In the genomic region with DNA sequence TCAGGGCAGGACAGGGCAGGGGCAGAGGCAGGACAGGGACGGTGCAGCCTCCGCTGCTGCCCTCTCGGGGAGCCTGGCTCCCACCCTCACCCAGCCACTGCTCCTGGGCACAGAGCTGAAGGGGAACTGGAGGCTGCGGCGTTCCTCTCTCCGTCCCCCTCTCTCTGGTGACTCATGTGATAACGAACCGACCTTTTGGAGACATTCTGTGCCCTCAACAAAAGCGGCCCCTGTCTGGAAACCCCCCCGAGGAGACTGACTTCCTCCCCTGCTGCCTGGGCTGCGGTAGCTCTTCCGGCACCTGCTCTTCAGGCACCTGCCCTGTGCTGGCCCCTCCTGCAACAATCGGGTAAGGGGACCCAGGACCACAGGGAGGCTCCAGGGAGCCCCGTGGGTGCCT, we compare ENCODE assay signal across 8 cellular contexts.
DNase-seq lines count a peak whose midpoint lies in the region; ATAC-seq and TF ChIP-seq lines count a peak whose summit lies in the region.
"Not testable (repeated sequence)": the region's sequence is repeated elsewhere in the genome, so short reads cannot be mapped to it uniquely, and the experiment has no call there.

No MANE protein-coding gene starts in this region.

- ATAC-seq in GM21619 (IDR thresholded peaks at IDR 0.05; ENCODE audit: unreplicated experiment): peak; percentile 41
- peak; percentile 74 to 90 for ATAC-seq in activated naive CD4-positive, alpha-beta T cell treated with anti-CD3 and anti-CD28 coated beads, Interleukin-2, amount 50 U/mL, for 72 hours
- peak; percentile 57 for ATAC-seq in left ventricle myocardium superior

- 38 to 46% methylated on average over 9 of the region's 14 CpGs for WGBS in sigmoid colon, 2 donors

- peak overlapping the region; percentile 85 to 96 (median 90) for H3K27ac Mint-ChIP-seq in CD8-positive, alpha-beta memory T cell
- H3K27ac Mint-ChIP-seq in activated naive CD4-positive, alpha-beta T cell treated with anti-CD3 and anti-CD28 coated beads, Interleukin-2, amount 50 U/mL, for 72 hours: peak overlapping the region in 1 of 2 donors; percentile 88

- H3K36me3 Mint-ChIP-seq in CD8-positive, alpha-beta memory T cell; activated naive CD4-positive, alpha-beta T cell treated with anti-CD3 and anti-CD28 coated beads, Interleukin-2, amount 50 U/mL, for 72 hours: not testable (repeated sequence)

- TF ChIP-seq CTCF in sigmoid colon (IDR thresholded peaks at IDR 0.05): not testable (repeated sequence)

- not testable (repeated sequence) for H3K9me3 ChIP-seq in CD8-positive, alpha-beta memory T cell (ENCODE audit: low read length); sigmoid colon

- DNase-seq in CD8-positive, alpha-beta memory T cell: peak; percentile 61 to 91 (median 77)
- peak; percentile 68 for DNase-seq in Jurkat, Clone E6-1 (ENCODE audit: low read depth, low spot score)
- DNase-seq in activated CD4-positive, alpha-beta T cell treated with anti-CD3 and anti-CD28 coated beads, Interleukin-2, amount 50 U/mL, for 24 hours (ENCODE audit: low read depth in 1 of 2, low spot score in 1 of 2): peak; percentile 36 to 77
- peak; percentile 35 to 83 for DNase-seq in activated naive CD4-positive, alpha-beta T cell treated with anti-CD3 and anti-CD28 coated beads, Interleukin-2, amount 50 U/mL, for 72 hours (ENCODE audit: low spot score in 2 of 2)
- DNase-seq in left ventricle myocardium superior: peak; percentile 41
- peak; percentile 69 for DNase-seq in sigmoid colon
- DNase-seq in stimulated activated CD8-positive, alpha-beta memory T cell treated with anti-CD3 and anti-CD28 coated beads, Interleukin-7, amount 100 ng/mL, for 4 hours (ENCODE audit: low read depth in 2 of 2): peak; percentile 73 to 79

- H3K36me3 ChIP-seq in CD8-positive, alpha-beta memory T cell (ENCODE audit: insufficient read depth, low read length); sigmoid colon: not testable (repeated sequence)

- POLR2A ChIA-PET in CD8-positive, alpha-beta memory T cell (lab: Charles Lee): not testable (repeated sequence)

- not testable (repeated sequence) for H3K27me3 ChIP-seq in CD8-positive, alpha-beta memory T cell (ENCODE audit: insufficient read depth, low read length, poor library complexity, severe bottlenecking); sigmoid colon

- TF ChIP-seq POLR2A in sigmoid colon (IDR thresholded peaks at IDR 0.05): not testable (repeated sequence)

- not testable (repeated sequence) for H3K4me3 ChIP-seq in CD8-positive, alpha-beta memory T cell (ENCODE audit: low read length); Jurkat, Clone E6-1 (ENCODE audit: low read length); sigmoid colon

- peaks cover 4 to 18% (median 14%) of the 10 kb centered on the region in 3 donors for H3K4me1 Mint-ChIP-seq in CD8-positive, alpha-beta memory T cell

- not testable (repeated sequence) for H3K27me3 Mint-ChIP-seq in CD8-positive, alpha-beta memory T cell

- intact Hi-C loops in left ventricle myocardium superior (cut with micrococcal nuclease); sigmoid colon (cut with DNase I): not testable (repeated sequence)

- H3K9me3 Mint-ChIP-seq in CD8-positive, alpha-beta memory T cell; activated naive CD4-positive, alpha-beta T cell treated with anti-CD3 and anti-CD28 coated beads, Interleukin-2, amount 50 U/mL, for 72 hours: not testable (repeated sequence)

- H3K4me3 Mint-ChIP-seq in CD8-positive, alpha-beta memory T cell: peak overlapping the region; percentile 58 to 91 (median 71)

- not testable (repeated sequence) for H3K27ac ChIP-seq in CD8-positive, alpha-beta memory T cell (ENCODE audit: low read depth, low read length); sigmoid colon

- not testable (repeated sequence) for H3K4me1 ChIP-seq in CD8-positive, alpha-beta memory T cell (ENCODE audit: insufficient read depth, low read length); sigmoid colon

- not testable (repeated sequence) for TF ChIP-seq EP300 in sigmoid colon (IDR thresholded peaks at IDR 0.05)

- CTCF ChIA-PET in CD8-positive, alpha-beta memory T cell (lab: Charles Lee): not testable (repeated sequence)
